ENCODE assay signal across 17 cellular contexts in the genomic region with DNA sequence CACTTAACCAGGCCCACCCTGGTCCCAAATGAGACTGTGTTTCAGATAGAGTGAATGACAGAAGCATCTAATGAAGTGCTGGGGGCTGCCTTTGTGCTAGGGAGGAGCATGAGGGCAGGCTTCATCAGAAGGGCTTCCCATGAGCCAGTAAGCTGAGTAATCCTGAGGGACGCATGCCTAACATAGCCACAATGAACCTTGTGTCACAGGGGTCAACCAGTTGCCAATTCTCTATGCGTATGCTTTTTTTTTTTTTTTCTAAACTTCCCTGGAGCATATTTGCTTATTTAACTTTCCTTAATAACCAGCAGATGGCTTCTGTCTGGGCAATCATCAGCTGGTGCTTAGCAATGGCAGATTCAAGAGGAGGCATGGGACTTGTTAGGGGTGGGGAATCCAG. TPM values are rescaled to one million over a fixed set of nuclear protein-coding genes. Genes with fewer than 3 reads are reported as not detected.
DNase-seq lines count a peak whose midpoint lies in the region; ATAC-seq, FAIRE-seq and TF ChIP-seq lines count a peak whose summit lies in the region.
"Had no signal": no experiment of that assay in that cellular context is flagged by ENCODE, and none has a peak within 500 bp of the region (broad histone marks: within the 10 kb centered on the region; RNA-seq: fewer than 3 reads in every experiment).

No MANE protein-coding gene starts in this region.

- no peak overlapping the region for H2AFZ ChIP-seq in IMR-90 (replicated peaks; ENCODE audit: low read length, poor library complexity)

- H3K18ac ChIP-seq in IMR-90 (ENCODE audit: low read depth, low read length) = no peak overlapping the region

- H3K4me1 Mint-ChIP-seq in chondrocyte (ENCODE audit: low read depth) = no peaks in the 10 kb centered on the region
- no peaks in the 10 kb centered on the region for H3K4me1 Mint-ChIP-seq in effector memory CD8-positive, alpha-beta T cell (ENCODE audit: low read depth in 2 of 2)

- no peak overlapping the region for H2AK9ac ChIP-seq in IMR-90 (replicated peaks; ENCODE audit: low read depth, low read length, poor library complexity)

- no TSS peak for BruUV-seq in IMR-90 (replicated peaks; lab: Mats Ljungman, UMichigan)

- H3K27me3 ChIP-seq in IMR-90 (ENCODE audit: control insufficient read depth, insufficient read depth, low read length) (no peaks in the 10 kb centered on the region), small intestine (ENCODE audit: control insufficient read depth in 2 of 2, insufficient read depth in 2 of 2, low read length in 2 of 2) (no peaks in the 10 kb centered on the region)

- no peak for TF ChIP-seq POLR2A in IMR-90 (IDR thresholded peaks at IDR 0.05; ENCODE audit: low read depth, low read length)

- CTCF ChIA-PET in IMR-90 (lab: Yijun Ruan, JAX) = interaction anchor here (0.5 to 1.0 kb wide), 3 partner anchors 188 to 1051 kb away, joined by 3 read pairs; no protein-coding TSS in a partner anchor

- no peak overlapping the region for H2BK20ac ChIP-seq in IMR-90 (ENCODE audit: low read depth, low read length)

- no peak overlapping the region for H3K9ac ChIP-seq in IMR-90 (ENCODE audit: low read depth, low read length)

- no peak overlapping the region for H4K5ac ChIP-seq in IMR-90 (ENCODE audit: low read depth, low read length)

- H3K27ac ChIP-seq in IMR-90 (ENCODE audit: insufficient read depth, low read length) = no peak overlapping the region
- H3K27ac ChIP-seq in small intestine (ENCODE audit: low read depth in 1 of 2, low read length in 1 of 2) = no peak overlapping the region

- no peaks in the 10 kb centered on the region for H3K36me3 ChIP-seq in IMR-90 (ENCODE audit: control insufficient read depth, insufficient read depth, low read length)
- H3K36me3 ChIP-seq in small intestine (ENCODE audit: control insufficient read depth in 2 of 2, insufficient read depth in 2 of 2, low read length in 2 of 2) = no peaks in the 10 kb centered on the region

- no peaks in the 10 kb centered on the region for H3K9me3 ChIP-seq in IMR-90 (ENCODE audit: control insufficient read depth, insufficient read depth, low read length)
- H3K9me3 ChIP-seq in small intestine (ENCODE audit: control insufficient read depth, low read depth) = no peaks in the 10 kb centered on the region

- POLR2A ChIA-PET in IMR-90 (lab: Charles Lee; ENCODE audit: unreplicated experiment) = interaction anchor here (0.7 kb wide), 1 partner anchor 693 kb away, joined by 9 read pairs; no protein-coding TSS in a partner anchor

- TF ChIP-seq CTCF in AG10803 (conservative IDR thresholded peaks at IDR 0.05; ENCODE audit: low read length) = no peak
- no peak for TF ChIP-seq CTCF in IMR-90 (conservative IDR thresholded peaks at IDR 0.05; ENCODE audit: low read depth, low read length)
- TF ChIP-seq CTCF in chondrocyte (IDR thresholded peaks at IDR 0.05) = peak; percentile 23

- H3K4me3 ChIP-seq in AG10803 (ENCODE audit: low read length) = no peak overlapping the region
- H3K4me3 ChIP-seq in IMR-90 (ENCODE audit: insufficient read depth, low read depth, low read length) = no peak overlapping the region
- no peak overlapping the region for H3K4me3 ChIP-seq in small intestine (ENCODE audit: low read depth in 1 of 2, low read length in 2 of 2)

- FAIRE-seq in small intestine (lab: Jason Lieb, UNC) = no peak
- FAIRE-seq: A204.1, RCC 7860 had no signal

- H4K91ac ChIP-seq in IMR-90 (ENCODE audit: insufficient read depth, low read depth, low read length) = no peak overlapping the region

- H2BK15ac ChIP-seq in IMR-90 (ENCODE audit: low read depth, low read length) = no peak overlapping the region

- no peaks in the 10 kb centered on the region for H3K9me1 ChIP-seq in IMR-90 (ENCODE audit: insufficient read depth, low read length)

- no peaks in the 10 kb centered on the region for H3K9me3 Mint-ChIP-seq in chondrocyte (ENCODE audit: low read depth)
- no peaks in the 10 kb centered on the region for H3K9me3 Mint-ChIP-seq in effector memory CD8-positive, alpha-beta T cell
- H3K9me3 Mint-ChIP-seq: CD14-positive monocyte had no signal

- H3K56ac ChIP-seq in IMR-90 (ENCODE audit: extremely low read depth, insufficient read depth, low read length) = no peak overlapping the region

- no peak overlapping the region for H3K14ac ChIP-seq in IMR-90 (replicated peaks; ENCODE audit: low read depth, low read length)

- DNase-seq in AG10803 (ENCODE audit: low read depth) (peak; percentile 15), IMR-90 (peak; percentile 4), chondrocyte (ENCODE audit: low spot score) (no peak), iris pigment epithelial cell (ENCODE audit: low read depth) (peak; percentile 10), NCI-H1105 treated with DMSO at 0.1 percent for 48 hours (lab: John Stamatoyannopoulos, UW) (no peak), small intestine (no peak)
- no peak for DNase-seq in effector memory CD8-positive, alpha-beta T cell
- DNase-seq: Calu3, H7, NCI-H1694, NCI-H446, SHP77 had no signal

- no peak overlapping the region for H3K23ac ChIP-seq in IMR-90 (ENCODE audit: low read depth, low read length)

- intact Hi-C loops in IMR-90 (cut with micrococcal nuclease) = no loop called here

- H3K79me1 ChIP-seq in IMR-90 (ENCODE audit: low read depth in 1 of 2, low read length in 2 of 2) = no peaks in the 10 kb centered on the region

- no peak overlapping the region for H4K8ac ChIP-seq in IMR-90 (ENCODE audit: low read depth in 2 of 2, low read length in 2 of 2)

- no peak overlapping the region for H3K4me2 ChIP-seq in IMR-90 (ENCODE audit: low read depth, low read length)

- H2BK120ac ChIP-seq in IMR-90 (ENCODE audit: low read depth, low read length) = no peak overlapping the region

- no peak; the same call in 1 of the 2 replicates for ATAC-seq in IMR-90 (ENCODE audit: low read depth)
- no peak for ATAC-seq in effector memory CD8-positive, alpha-beta T cell (replicated peaks)
- no peak for ATAC-seq in HG02970 (IDR thresholded peaks at IDR 0.05; ENCODE audit: low FRiP score, unreplicated experiment)

- dilution Hi-C loops in IMR-90 (cut with HindIII; ENCODE audit: low sequenced_read_pairs, unreplicated experiment) = no loop called here

- in situ Hi-C loops in IMR-90 (cut with MboI; ENCODE audit: low sequenced_read_pairs) = no loop called here

- H3K4me1 ChIP-seq in IMR-90 (ENCODE audit: control insufficient read depth, insufficient read depth, low read length) (no peaks in the 10 kb centered on the region), small intestine (ENCODE audit: control insufficient read depth in 2 of 2, insufficient read depth in 1 of 2, low read depth in 1 of 2, low read length in 1 of 2) (no peaks in the 10 kb centered on the region)

- no peaks in the 10 kb centered on the region for H4K20me1 ChIP-seq in IMR-90 (ENCODE audit: insufficient read depth, low read length)

- no peak overlapping the region for H2BK5ac ChIP-seq in IMR-90 (ENCODE audit: low read depth, low read length, poor library complexity, severe bottlenecking)

- H2AK5ac ChIP-seq in IMR-90 (ENCODE audit: low read depth, low read length) = no peak overlapping the region

- WGBS in IMR-90 (ENCODE audit: extremely low coverage in 2 of 2, insufficient read length in 1 of 2), 2 experiments = 38% methylated on average over 1 of the region's 2 CpGs; no CpG with 5 or more reads in 1 of the 2 experiments
- WGBS in small intestine, 3 donors = 83 to 94% (median 87%) methylated on average over 2 of the region's 2 CpGs

- H3K27ac Mint-ChIP-seq in chondrocyte (ENCODE audit: unreplicated experiment) = no peak overlapping the region
- no peak overlapping the region for H3K27ac Mint-ChIP-seq in effector memory CD8-positive, alpha-beta T cell
- H3K27ac Mint-ChIP-seq: CD14-positive monocyte had no signal

- no peaks in the 10 kb centered on the region for H3K36me3 Mint-ChIP-seq in chondrocyte (ENCODE audit: low read depth)
- H3K36me3 Mint-ChIP-seq in effector memory CD8-positive, alpha-beta T cell (ENCODE audit: insufficient read depth) = no peaks in the 10 kb centered on the region
- H3K36me3 Mint-ChIP-seq: CD14-positive monocyte had no signal

- no peak overlapping the region for H3K4me3 Mint-ChIP-seq in chondrocyte (ENCODE audit: unreplicated experiment)
- H3K4me3 Mint-ChIP-seq in effector memory CD8-positive, alpha-beta T cell = no peak overlapping the region
- H3K4me3 Mint-ChIP-seq: CD14-positive monocyte had no signal

- peaks cover 6% of the 10 kb centered on the region for H3K27me3 Mint-ChIP-seq in chondrocyte (ENCODE audit: low read depth)
- H3K27me3 Mint-ChIP-seq in effector memory CD8-positive, alpha-beta T cell = peaks cover 0 to 7% of the 10 kb centered on the region in 2 donors

- TF ChIP-seq RAD21 in IMR-90 (IDR thresholded peaks at IDR 0.05; ENCODE audit: low read length) = no peak

- no peak overlapping the region for H3K4ac ChIP-seq in IMR-90 (ENCODE audit: low read depth, low read length)

TF ChIP-seq in IMR-90, 13 proteins besides CTCF, POLR2A, EP300 and RAD21:
- TF ChIP-seq SMC3 (IDR thresholded peaks at IDR 0.05; ENCODE audit: low read depth, low read length) = no peak
- TF ChIP-seq RFX5 (IDR thresholded peaks at IDR 0.05; ENCODE audit: low read depth, low read length) = no peak
- TF ChIP-seq MAZ (IDR thresholded peaks at IDR 0.05; ENCODE audit: borderline replicate concordance, low read depth, low read length) = no peak
- TF ChIP-seq MXI1 (IDR thresholded peaks at IDR 0.05; ENCODE audit: borderline replicate concordance, low read depth, low read length) = no peak

RNA-seq across cellular contexts. Expression of gene CYP2J2, which starts 25.5 kb away (rescaled TPM):
- total RNA-seq in IMR-90 (2012; rRNA removed) (0.18 TPM in 1 of 2 replicates, not detected in the other), chondrocyte (0.22 to 0.44 TPM (median 0.32 TPM) in 3 replicates)
- polyA plus RNA-seq in IMR-90 (2012; rRNA removed) (0.09 TPM in 1 of 2 replicates, not detected in the other), small intestine (10 to 100 TPM; 24.2 to 87.4 (median 48.4) TPM)
- 0.04 TPM in 1 of 2 replicates, not detected in the other for polyA plus RNA-seq in IMR-90 (2012; cell fraction: cytosol; rRNA removed)
- 0.06 TPM in 1 of 2 replicates, not detected in the other for polyA plus RNA-seq in IMR-90 (2012; cell fraction: nucleus; rRNA removed; ENCODE audit: low replicate concordance)
- total RNA-seq: HT-29 had no signal
- polyA plus RNA-seq: CD14-positive monocyte had no signal

Comparison
In these comparisons a context has a peak if more than half of its experiments do, and no peak if none do; other contexts are left out.
1. DNase-seq: peak in AG10803 (single experiment), IMR-90 (single experiment) and iris pigment epithelial cell (single experiment); none in chondrocyte (single experiment), effector memory CD8-positive, alpha-beta T cell (0 of 3), NCI-H1105 treated with DMSO at 0.1 percent for 48 hours (single experiment) and small intestine (single experiment).